Comparison of ENCODE assay signal across 15 cellular contexts in the genomic region with DNA sequence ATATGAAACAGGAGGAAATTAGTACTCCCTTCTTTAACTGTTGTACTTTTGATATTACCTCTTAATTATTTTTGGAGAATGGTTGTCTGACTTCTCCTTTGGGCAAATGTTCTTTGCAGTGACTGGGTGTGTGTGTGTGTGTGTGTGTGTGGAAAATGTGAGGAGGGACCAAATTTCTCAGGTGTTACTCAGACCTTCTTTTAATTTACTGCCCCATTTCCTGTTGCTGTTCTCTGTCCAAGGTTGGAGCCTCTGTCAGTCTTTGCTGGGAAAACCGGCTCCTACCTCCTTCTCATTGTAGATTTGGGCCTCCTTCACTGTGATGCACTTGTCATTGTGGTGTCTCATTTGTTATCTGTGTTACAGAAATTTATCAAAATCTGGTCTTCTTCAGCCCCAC.
A peak's percentile ranks its signal among the peaks of the same experiment; 100 is the strongest.
DNase-seq lines count a peak whose midpoint lies in the region; ATAC-seq and TF ChIP-seq lines count a peak whose summit lies in the region.
"Had no signal": no experiment of that assay in that cellular context is flagged by ENCODE, and none has a peak within 500 bp of the region (broad histone marks: within the 10 kb centered on the region; RNA-seq: fewer than 3 reads in every experiment).

No MANE protein-coding gene starts in this region.

- TF ChIP-seq CTCF in astrocyte of the spinal cord (IDR thresholded peaks at IDR 0.05; ENCODE audit: low read depth, low read length): no peak

- ATAC-seq in stimulated activated naive CD8-positive, alpha-beta T cell treated with anti-CD3 and anti-CD28 coated beads, Interleukin-15, Interleukin-2, amounts not matched to agents 100 U/mL and 50 U/mL, for 24 hours: no peak

- no peak overlapping the region for H3K4me3 ChIP-seq in astrocyte of the spinal cord (ENCODE audit: low read depth, low read length)
- H3K4me3 ChIP-seq: ovary, tibial nerve had no signal

- in situ Hi-C loops in astrocyte of the spinal cord (cut with HindIII; ENCODE audit: low sequenced_read_pairs): no loop called here

- DNase-seq in DMS153 (lab: John Stamatoyannopoulos, UW) (peak; percentile 21), DMS153 treated with DMSO at 0.1 percent for 48 hours (lab: John Stamatoyannopoulos, UW; ENCODE audit: unreplicated experiment) (no peak), LHCN-M2 (ENCODE audit: low read depth) (peak; percentile 26), astrocyte of the spinal cord (ENCODE audit: low read depth, low spot score) (peak; percentile 25), kidney tubule cell (ENCODE audit: low spot score) (peak; percentile 83), NCI-H748 (lab: John Stamatoyannopoulos, UW; ENCODE audit: unreplicated experiment) (no peak), AG08396 (ENCODE audit: low spot score) (no peak)
- no peak for DNase-seq in stimulated activated naive CD8-positive, alpha-beta T cell treated with anti-CD3 and anti-CD28 coated beads, Interleukin-15, Interleukin-2, amounts not matched to agents 100 U/mL and 50 U/mL, for 24 hours
- DNase-seq: activated CD4-positive, alpha-beta T cell treated with anti-CD3 and anti-CD28 coated beads for 1 hour; COR-L47; erythroblast; Karpas-422; NK-92 treated with Interleukin-12 subunit alpha and Interleukin-12 subunit beta, amount 100 ng/mL, for 24 hours; ovary had no signal

Comparison
In these comparisons a context has a peak if more than half of its experiments do, and no peak if none do; other contexts are left out.
1. DNase-seq: peak in DMS153 (single experiment), LHCN-M2 (single experiment), astrocyte of the spinal cord (single experiment) and kidney tubule cell (single experiment); none in DMS153 treated with DMSO at 0.1 percent for 48 hours (single experiment), NCI-H748 (single experiment), AG08396 (single experiment) and stimulated activated naive CD8-positive, alpha-beta T cell treated with anti-CD3 and anti-CD28 coated beads, Interleukin-15, Interleukin-2, amounts not matched to agents 100 U/mL and 50 U/mL, for 24 hours (single experiment).